Comparison of ENCODE assay signal across 8 cellular contexts in genomic region chr3:105686324-105686897, GRCh38.
DNase-seq lines count a peak whose midpoint lies in the region; ATAC-seq and TF ChIP-seq lines count a peak whose summit lies in the region.

No MANE protein-coding gene starts in this region.

- DNase-seq in NCI-H1694 treated with DMSO at 0.1 percent for 48 hours (lab: John Stamatoyannopoulos, UW) (peak; percentile 14), NCI-H1694 (lab: John Stamatoyannopoulos, UW) (no peak), IMR-90 (peak; percentile 54), amniotic epithelial cell (ENCODE audit: low read depth) (peak; percentile 45), kidney glomerular epithelial cell (lab: John Stamatoyannopoulos, UW) (peak; percentile 12), OCI-M2 (lab: John Stamatoyannopoulos, UW; ENCODE audit: unreplicated experiment) (no peak)

- in situ Hi-C loops in IMR-90 (cut with MboI; ENCODE audit: low sequenced_read_pairs) = no loop called here

- ATAC-seq in IMR-90 (ENCODE audit: low read depth) (peak; percentile 60; the same call in 1 of the 2 replicates), GM21717 (IDR thresholded peaks at IDR 0.05; ENCODE audit: unreplicated experiment) (no peak), HG03565 (IDR thresholded peaks at IDR 0.05; ENCODE audit: unreplicated experiment) (no peak)

- no peak overlapping the region for H3K4ac ChIP-seq in IMR-90 (ENCODE audit: low read depth, low read length)

- BruUV-seq in IMR-90 (replicated peaks; lab: Mats Ljungman, UMichigan) = no TSS peak

- no peak overlapping the region; the same call in 1 of the 2 replicates for H3K9ac ChIP-seq in IMR-90 (ENCODE audit: low read depth, low read length)

- WGBS in IMR-90 (ENCODE audit: extremely low coverage in 2 of 2, insufficient read length in 1 of 2), 2 experiments = no CpG with 5 or more reads among the region's 2 CpGs

- no peaks in the 10 kb centered on the region; the same call in none of the 2 replicates for H3K36me3 ChIP-seq in IMR-90 (ENCODE audit: control insufficient read depth, insufficient read depth, low read length)

- H3K9me3 ChIP-seq in IMR-90 (ENCODE audit: control insufficient read depth, insufficient read depth, low read length) = no peaks in the 10 kb centered on the region

- H2AK5ac ChIP-seq in IMR-90 (ENCODE audit: low read depth, low read length) = no peak overlapping the region

- CTCF ChIA-PET in IMR-90 (lab: Yijun Ruan, JAX) = interaction anchor here (2.5 kb wide), 1 partner anchor 923 kb away, joined by 9 read pairs; no protein-coding TSS in a partner anchor

- no peak overlapping the region for H3K27ac ChIP-seq in IMR-90 (ENCODE audit: insufficient read depth, low read length)

- H3K56ac ChIP-seq in IMR-90 (ENCODE audit: extremely low read depth, insufficient read depth, low read length) = no peak overlapping the region

- 0 out of 2 replicates have a peak overlapping the region, but pooled peaks have one; percentile 10 for H2BK120ac ChIP-seq in IMR-90 (ENCODE audit: low read depth, low read length)

- H4K5ac ChIP-seq in IMR-90 (ENCODE audit: low read depth, low read length) = peak overlapping the region; percentile 75; the same call in 1 of the 2 replicates

- no peak overlapping the region for H3K4me3 ChIP-seq in IMR-90 (ENCODE audit: insufficient read depth, low read depth, low read length)

- POLR2A ChIA-PET in IMR-90 (lab: Charles Lee; ENCODE audit: unreplicated experiment) = no interaction called here

- no peak overlapping the region for H2BK15ac ChIP-seq in IMR-90 (ENCODE audit: low read depth, low read length)

- no peaks in the 10 kb centered on the region; a peak in 2 of 4 replicates for H3K79me1 ChIP-seq in IMR-90 (ENCODE audit: low read depth in 1 of 2, low read length in 2 of 2)

- H3K4me2 ChIP-seq in IMR-90 (ENCODE audit: low read depth, low read length) = peak overlapping the region; percentile 25; the same call in 1 of the 2 replicates

- peak; percentile 87 for TF ChIP-seq RAD21 in IMR-90 (IDR thresholded peaks at IDR 0.05; ENCODE audit: low read length)

- peak overlapping the region; percentile 18; the same call in 1 of the 2 replicates for H2BK20ac ChIP-seq in IMR-90 (ENCODE audit: low read depth, low read length)

- peak overlapping the region; percentile 96; the same call in 1 of the 2 replicates for H3K18ac ChIP-seq in IMR-90 (ENCODE audit: low read depth, low read length)

- TF ChIP-seq POLR2A in IMR-90 (IDR thresholded peaks at IDR 0.05; ENCODE audit: low read depth, low read length) = no peak

- intact Hi-C loops in IMR-90 (cut with micrococcal nuclease) = loop anchor here (1.0 to 10.0 kb wide), 8 partner anchors 182 to 1378 kb away; partner anchors contain the start of gene CBLB

- H3K9me1 ChIP-seq in IMR-90 (ENCODE audit: insufficient read depth, low read length) = no peaks in the 10 kb centered on the region

- H4K20me1 ChIP-seq in IMR-90 (ENCODE audit: insufficient read depth, low read length) = no peaks in the 10 kb centered on the region

- H2AK9ac ChIP-seq in IMR-90 (replicated peaks; ENCODE audit: low read depth, low read length, poor library complexity) = no peak overlapping the region

- H3K27me3 ChIP-seq in IMR-90 (ENCODE audit: control insufficient read depth, insufficient read depth, low read length) = no peaks in the 10 kb centered on the region

- peak overlapping the region; percentile 17 for H2BK5ac ChIP-seq in IMR-90 (ENCODE audit: low read depth, low read length, poor library complexity, severe bottlenecking)

- H3K4me1 ChIP-seq in IMR-90 (ENCODE audit: control insufficient read depth, insufficient read depth, low read length) = peaks cover 2% of the 10 kb centered on the region; the same call in 1 of the 2 replicates

- H4K8ac ChIP-seq in IMR-90 (ENCODE audit: low read depth in 2 of 2, low read length in 2 of 2) = peak overlapping the region in 1 of 2 experiments; percentile 58; a peak in 1 of 4 replicates

- dilution Hi-C loops in IMR-90 (cut with HindIII; ENCODE audit: low sequenced_read_pairs, unreplicated experiment) = no loop called here

- no peak overlapping the region for H4K91ac ChIP-seq in IMR-90 (ENCODE audit: insufficient read depth, low read depth, low read length)

- H3K23ac ChIP-seq in IMR-90 (ENCODE audit: low read depth, low read length) = no peak overlapping the region

- peak; percentile 83 for TF ChIP-seq CTCF in IMR-90 (conservative IDR thresholded peaks at IDR 0.05; ENCODE audit: low read depth, low read length)

- H2AFZ ChIP-seq in IMR-90 (replicated peaks; ENCODE audit: low read length, poor library complexity) = no peak overlapping the region

- no peak overlapping the region for H3K14ac ChIP-seq in IMR-90 (replicated peaks; ENCODE audit: low read depth, low read length)

TF ChIP-seq in IMR-90, 13 proteins besides CTCF, POLR2A, EP300 and RAD21:
- TF ChIP-seq CHD1 (IDR thresholded peaks at IDR 0.05; ENCODE audit: low read depth, low read length) (no peak), CEBPB (IDR thresholded peaks at IDR 0.05; ENCODE audit: low read depth, low read length) (no peak), SMC3 (IDR thresholded peaks at IDR 0.05; ENCODE audit: low read depth, low read length) (peak; percentile 80), BHLHE40 (IDR thresholded peaks at IDR 0.05; ENCODE audit: low read depth, low read length) (no peak), RFX5 (IDR thresholded peaks at IDR 0.05; ENCODE audit: low read depth, low read length) (no peak)

Comparison
In these comparisons a context has a peak if more than half of its experiments do, and no peak if none do; other contexts are left out.
1. DNase-seq: peak in NCI-H1694 treated with DMSO at 0.1 percent for 48 hours (single experiment), IMR-90 (single experiment), amniotic epithelial cell (single experiment) and kidney glomerular epithelial cell (single experiment); none in NCI-H1694 (single experiment) and OCI-M2 (single experiment).